1 cellular context compared by ENCODE assay signal in the genomic region with DNA sequence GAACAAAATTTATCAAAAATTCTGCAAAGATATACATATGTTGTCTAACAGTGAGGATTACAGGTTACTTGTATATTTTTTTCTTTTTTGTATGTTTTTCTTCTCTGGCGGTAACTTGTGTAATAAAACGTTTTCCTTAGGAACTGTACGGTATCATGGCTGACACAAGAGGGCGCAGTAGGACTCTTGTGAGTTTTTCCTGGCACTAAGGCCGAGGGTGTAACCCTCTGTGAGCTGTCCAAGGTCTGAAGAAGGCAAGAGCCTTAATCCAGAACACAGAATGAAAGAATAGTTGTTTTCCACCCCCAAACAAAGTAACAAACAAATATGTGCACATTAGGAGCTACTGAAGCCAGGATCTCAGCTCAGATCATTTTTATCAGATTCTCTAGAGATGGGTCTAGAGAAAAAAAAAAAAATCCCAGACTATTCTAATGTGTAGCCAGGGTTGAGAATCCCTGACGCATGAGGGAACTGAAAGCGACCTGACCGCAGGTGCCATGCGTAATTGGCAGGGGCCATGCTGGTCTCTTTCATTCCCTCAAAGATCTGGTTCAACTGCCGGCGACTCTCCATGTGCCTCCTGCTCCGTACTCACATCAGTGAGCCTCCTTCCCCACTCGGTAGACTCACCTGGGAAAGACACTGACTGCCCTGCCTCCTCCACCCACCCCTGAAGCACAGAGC.
TF ChIP-seq lines count a peak whose summit lies in the region.

No MANE protein-coding gene starts in this region.

TF ChIP-seq in HCT116, 20 proteins besides CTCF, POLR2A, EP300 and RAD21 (continued from another document):
- TF ChIP-seq, protein P1, sequence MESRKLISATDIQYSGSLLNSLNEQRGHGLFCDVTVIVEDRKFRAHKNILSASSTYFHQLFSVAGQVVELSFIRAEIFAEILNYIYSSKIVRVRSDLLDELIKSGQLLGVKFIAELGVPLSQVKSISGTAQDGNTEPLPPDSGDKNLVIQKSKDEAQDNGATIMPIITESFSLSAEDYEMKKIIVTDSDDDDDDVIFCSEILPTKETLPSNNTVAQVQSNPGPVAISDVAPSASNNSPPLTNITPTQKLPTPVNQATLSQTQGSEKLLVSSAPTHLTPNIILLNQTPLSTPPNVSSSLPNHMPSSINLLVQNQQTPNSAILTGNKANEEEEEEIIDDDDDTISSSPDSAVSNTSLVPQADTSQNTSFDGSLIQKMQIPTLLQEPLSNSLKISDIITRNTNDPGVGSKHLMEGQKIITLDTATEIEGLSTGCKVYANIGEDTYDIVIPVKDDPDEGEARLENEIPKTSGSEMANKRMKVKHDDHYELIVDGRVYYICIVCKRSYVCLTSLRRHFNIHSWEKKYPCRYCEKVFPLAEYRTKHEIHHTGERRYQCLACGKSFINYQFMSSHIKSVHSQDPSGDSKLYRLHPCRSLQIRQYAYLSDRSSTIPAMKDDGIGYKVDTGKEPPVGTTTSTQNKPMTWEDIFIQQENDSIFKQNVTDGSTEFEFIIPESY (IDR thresholded peaks at IDR 0.05; ENCODE audit: extremely low read depth, insufficient replicate concordance, low read length), result no peak
- no peak for TF ChIP-seq EZH2 (IDR thresholded peaks at IDR 0.05)
